ENCODE assay signal across 1 cellular context in genomic region chr14:23589606-23590005, GRCh38.
A peak's percentile ranks its signal among the peaks of the same experiment; 100 is the strongest.
TF ChIP-seq lines count a peak whose summit lies in the region.

No MANE protein-coding gene starts in this region.

TF ChIP-seq in HepG2, 621 proteins besides CTCF, POLR2A, EP300 and RAD21:
- TF ChIP-seq ZNF563 (CRISPR knock-in tag; IDR thresholded peaks at IDR 0.05) (no peak), TEAD2 (CRISPR knock-in tag; IDR thresholded peaks at IDR 0.05) (no peak), ZNF737 (CRISPR knock-in tag; IDR thresholded peaks at IDR 0.05; ENCODE audit: borderline replicate concordance) (no peak), ZC3H13 (CRISPR knock-in tag; IDR thresholded peaks at IDR 0.05) (peak; percentile 72; the same call in 1 of the 2 replicates), NFE2L1 (CRISPR knock-in tag; IDR thresholded peaks at IDR 0.05; ENCODE audit: borderline replicate concordance) (0 out of 2 replicates have a peak, but pooled peaks have one; percentile 12), DNMT1 (CRISPR knock-in tag; IDR thresholded peaks at IDR 0.05) (no peak), NR2C2 (CRISPR knock-in tag; IDR thresholded peaks at IDR 0.05; ENCODE audit: borderline replicate concordance) (0 out of 2 replicates have a peak, but pooled peaks have one; percentile 7), AGO2 (optimal IDR thresholded peaks at IDR 0.05; ENCODE audit: low read depth, low read length) (no peak), ZNF567 (CRISPR knock-in tag; IDR thresholded peaks at IDR 0.05; ENCODE audit: borderline replicate concordance) (0 out of 2 replicates have a peak, but pooled peaks have one; percentile 33), ZNF350 (CRISPR knock-in tag; IDR thresholded peaks at IDR 0.05; ENCODE audit: borderline replicate concordance, low read depth) (0 out of 2 replicates have a peak, but pooled peaks have one; percentile 5), ZNF572 (CRISPR knock-in tag; IDR thresholded peaks at IDR 0.05) (peak; percentile 25; the same call in 1 of the 2 replicates), NBN (conservative IDR thresholded peaks at IDR 0.05) (no peak), KDM3A (CRISPR knock-in tag; IDR thresholded peaks at IDR 0.05; ENCODE audit: low read depth) (no peak), SMARCC2 (IDR thresholded peaks at IDR 0.05) (no peak), GATA4 (IDR thresholded peaks at IDR 0.05; ENCODE audit: borderline replicate concordance, low read depth) (no peak), ZNF256 (CRISPR knock-in tag; conservative IDR thresholded peaks at IDR 0.05) (no peak), ZFP82 (CRISPR knock-in tag; IDR thresholded peaks at IDR 0.05; ENCODE audit: borderline replicate concordance) (0 out of 2 replicates have a peak, but pooled peaks have one; percentile 67), KLF11 (CRISPR knock-in tag; IDR thresholded peaks at IDR 0.05) (no peak), ZNF546 (CRISPR knock-in tag; conservative IDR thresholded peaks at IDR 0.05) (0 out of 2 replicates have a peak, but pooled peaks have one; percentile 3), CBX5 (CRISPR knock-in tag; IDR thresholded peaks at IDR 0.05; ENCODE audit: borderline replicate concordance) (0 out of 2 replicates have a peak, but pooled peaks have one; percentile 10), ZNF264 (CRISPR knock-in tag; IDR thresholded peaks at IDR 0.05) (no peak), NFE2L2 (IDR thresholded peaks at IDR 0.05; ENCODE audit: low read length) (0 out of 2 replicates have a peak, but pooled peaks have one; percentile 5), ZNF251 (CRISPR knock-in tag; IDR thresholded peaks at IDR 0.05) (no peak), KDM6A (CRISPR knock-in tag; IDR thresholded peaks at IDR 0.05; ENCODE audit: low read depth) (no peak), TSC22D2 (CRISPR knock-in tag; IDR thresholded peaks at IDR 0.05; ENCODE audit: borderline replicate concordance) (no peak), ZNF138 (CRISPR knock-in tag; IDR thresholded peaks at IDR 0.05; ENCODE audit: low read depth) (0 out of 2 replicates have a peak, but pooled peaks have one; percentile 12), CREB1 (IDR thresholded peaks at IDR 0.05) (no peak), CREB1 (CRISPR knock-in tag; IDR thresholded peaks at IDR 0.05) (no peak), TOE1 (CRISPR knock-in tag; IDR thresholded peaks at IDR 0.05) (no peak), ZNF207 (IDR thresholded peaks at IDR 0.05; ENCODE audit: borderline replicate concordance) (no peak), MBD4 (IDR thresholded peaks at IDR 0.05; ENCODE audit: borderline replicate concordance, low read length) (no peak), ZBTB3 (CRISPR knock-in tag; IDR thresholded peaks at IDR 0.05; ENCODE audit: borderline replicate concordance, low read depth) (no peak), ZNF34 (CRISPR knock-in tag; IDR thresholded peaks at IDR 0.05; ENCODE audit: borderline replicate concordance) (peak; percentile 8; the same call in 1 of the 2 replicates), ZNF317 (CRISPR knock-in tag; IDR thresholded peaks at IDR 0.05) (no peak), ISX (CRISPR knock-in tag; conservative IDR thresholded peaks at IDR 0.05) (no peak), CENPT (CRISPR knock-in tag; IDR thresholded peaks at IDR 0.05; ENCODE audit: low read depth) (no peak), GMEB1 (CRISPR knock-in tag; IDR thresholded peaks at IDR 0.05; ENCODE audit: borderline replicate concordance) (no peak), ZGPAT (CRISPR knock-in tag; IDR thresholded peaks at IDR 0.05) (no peak), NONO (IDR thresholded peaks at IDR 0.05) (no peak), NONO (CRISPR knock-in tag; conservative IDR thresholded peaks at IDR 0.05) (0 out of 2 replicates have a peak, but pooled peaks have one; percentile 14), SNAI1 (CRISPR knock-in tag; IDR thresholded peaks at IDR 0.05; ENCODE audit: borderline replicate concordance) (0 out of 2 replicates have a peak, but pooled peaks have one; percentile 23)
- TF ChIP-seq, protein P1, sequence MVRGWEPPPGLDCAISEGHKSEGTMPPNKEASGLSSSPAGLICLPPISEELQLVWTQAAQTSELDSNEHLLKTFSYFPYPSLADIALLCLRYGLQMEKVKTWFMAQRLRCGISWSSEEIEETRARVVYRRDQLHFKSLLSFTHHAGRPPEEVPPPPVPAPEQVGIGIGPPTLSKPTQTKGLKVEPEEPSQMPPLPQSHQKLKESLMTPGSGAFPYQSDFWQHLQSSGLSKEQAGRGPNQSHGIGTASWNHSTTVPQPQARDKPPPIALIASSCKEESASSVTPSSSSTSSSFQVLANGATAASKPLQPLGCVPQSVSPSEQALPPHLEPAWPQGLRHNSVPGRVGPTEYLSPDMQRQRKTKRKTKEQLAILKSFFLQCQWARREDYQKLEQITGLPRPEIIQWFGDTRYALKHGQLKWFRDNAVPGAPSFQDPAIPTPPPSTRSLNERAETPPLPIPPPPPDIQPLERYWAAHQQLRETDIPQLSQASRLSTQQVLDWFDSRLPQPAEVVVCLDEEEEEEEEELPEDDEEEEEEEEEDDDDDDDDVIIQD (CRISPR knock-in tag; IDR thresholded peaks at IDR 0.05; ENCODE audit: low read depth), result no peak
- TF ChIP-seq, protein P2, sequence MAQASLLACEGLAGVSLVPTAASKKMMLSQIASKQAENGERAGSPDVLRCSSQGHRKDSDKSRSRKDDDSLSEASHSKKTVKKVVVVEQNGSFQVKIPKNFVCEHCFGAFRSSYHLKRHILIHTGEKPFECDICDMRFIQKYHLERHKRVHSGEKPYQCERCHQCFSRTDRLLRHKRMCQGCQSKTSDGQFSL (CRISPR knock-in tag; IDR thresholded peaks at IDR 0.05), result no peak
- TF ChIP-seq, protein P3, sequence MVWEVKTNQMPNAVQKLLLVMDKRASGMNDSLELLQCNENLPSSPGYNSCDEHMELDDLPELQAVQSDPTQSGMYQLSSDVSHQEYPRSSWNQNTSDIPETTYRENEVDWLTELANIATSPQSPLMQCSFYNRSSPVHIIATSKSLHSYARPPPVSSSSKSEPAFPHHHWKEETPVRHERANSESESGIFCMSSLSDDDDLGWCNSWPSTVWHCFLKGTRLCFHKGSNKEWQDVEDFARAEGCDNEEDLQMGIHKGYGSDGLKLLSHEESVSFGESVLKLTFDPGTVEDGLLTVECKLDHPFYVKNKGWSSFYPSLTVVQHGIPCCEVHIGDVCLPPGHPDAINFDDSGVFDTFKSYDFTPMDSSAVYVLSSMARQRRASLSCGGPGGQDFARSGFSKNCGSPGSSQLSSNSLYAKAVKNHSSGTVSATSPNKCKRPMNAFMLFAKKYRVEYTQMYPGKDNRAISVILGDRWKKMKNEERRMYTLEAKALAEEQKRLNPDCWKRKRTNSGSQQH (CRISPR knock-in tag; IDR thresholded peaks at IDR 0.05; ENCODE audit: low read depth), result peak; percentile 5; the same call in 1 of the 2 replicates
- TF ChIP-seq, protein P4, sequence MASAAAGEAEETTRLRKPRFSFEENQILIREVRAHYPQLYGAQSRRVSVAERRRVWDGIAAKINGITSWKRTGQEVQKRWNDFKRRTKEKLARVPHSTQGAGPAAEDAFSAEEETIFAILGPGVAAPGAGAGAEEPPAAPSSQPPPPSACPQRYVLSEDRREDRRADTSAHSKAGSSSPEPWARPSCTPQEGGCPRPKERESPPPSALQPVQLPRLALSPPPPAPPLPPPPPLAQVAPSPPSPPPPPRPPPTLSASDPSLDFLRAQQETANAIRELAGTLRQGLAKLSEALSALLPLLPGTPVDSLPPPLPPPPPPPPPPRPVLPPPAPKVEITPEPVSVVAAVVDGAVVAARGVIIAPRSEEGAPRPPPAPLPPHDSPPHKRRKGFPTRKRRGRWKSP (CRISPR knock-in tag; IDR thresholded peaks at IDR 0.05), result no peak
- TF ChIP-seq, protein P5, sequence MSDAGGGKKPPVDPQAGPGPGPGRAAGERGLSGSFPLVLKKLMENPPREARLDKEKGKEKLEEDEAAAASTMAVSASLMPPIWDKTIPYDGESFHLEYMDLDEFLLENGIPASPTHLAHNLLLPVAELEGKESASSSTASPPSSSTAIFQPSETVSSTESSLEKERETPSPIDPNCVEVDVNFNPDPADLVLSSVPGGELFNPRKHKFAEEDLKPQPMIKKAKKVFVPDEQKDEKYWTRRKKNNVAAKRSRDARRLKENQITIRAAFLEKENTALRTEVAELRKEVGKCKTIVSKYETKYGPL (CRISPR knock-in tag; IDR thresholded peaks at IDR 0.05), result no peak
